In genomic region chr1:94422115-94422820, GRCh38 we compare ENCODE assay signal across 17 cellular contexts. TPM values are rescaled to one million over a fixed set of nuclear protein-coding genes. Genes with fewer than 3 reads are reported as not detected.
A peak's percentile ranks its signal among the peaks of the same experiment; 100 is the strongest.
DNase-seq lines count a peak whose midpoint lies in the region; ATAC-seq and TF ChIP-seq lines count a peak whose summit lies in the region.
"Had no signal": no experiment of that assay in that cellular context is flagged by ENCODE, and none has a peak within 500 bp of the region (broad histone marks: within the 10 kb centered on the region; RNA-seq: fewer than 3 reads in every experiment).

No MANE protein-coding gene starts in this region.

- H3K4me1 Mint-ChIP-seq in brain (peaks cover 70% of the 10 kb centered on the region), nephron progenitor cell (peaks cover 78% of the 10 kb centered on the region)

- H3K36me3 Mint-ChIP-seq in brain (peaks cover 4% of the 10 kb centered on the region), nephron progenitor cell (ENCODE audit: low read depth) (no peaks in the 10 kb centered on the region)
- H3K36me3 Mint-ChIP-seq: activated CD4-positive, alpha-beta memory T cell treated with anti-CD3 and anti-CD28 coated beads for 36 hours had no signal

- H3K27ac Mint-ChIP-seq in brain (peak overlapping the region in 3 of 5 experiments; percentile 8 to 64 (median 9)), nephron progenitor cell (no peak overlapping the region)
- H3K27ac Mint-ChIP-seq: activated CD4-positive, alpha-beta memory T cell treated with anti-CD3 and anti-CD28 coated beads for 36 hours; B cell had no signal

- H3K9me3 Mint-ChIP-seq in brain, result no peaks in the 10 kb centered on the region
- peaks cover 1% of the 10 kb centered on the region for H3K9me3 Mint-ChIP-seq in nephron progenitor cell
- H3K9me3 Mint-ChIP-seq: activated CD4-positive, alpha-beta memory T cell treated with anti-CD3 and anti-CD28 coated beads for 36 hours had no signal

- peaks cover 4% of the 10 kb centered on the region for H3K27me3 Mint-ChIP-seq in brain
- H3K27me3 Mint-ChIP-seq in nephron progenitor cell (ENCODE audit: low read depth, poor library complexity), result no peaks in the 10 kb centered on the region
- H3K27me3 Mint-ChIP-seq: activated CD4-positive, alpha-beta memory T cell treated with anti-CD3 and anti-CD28 coated beads for 36 hours; B cell had no signal

- DNase-seq in Daoy (ENCODE audit: low read depth) (peak; percentile 30), HCEC 1CT (peak; percentile 26), nephron progenitor cell (no peak), ACHN (no peak), NCI-H2081 treated with DMSO at 0.1 percent for 48 hours (lab: John Stamatoyannopoulos, UW) (no peak)
- DNase-seq: activated CD4-positive, alpha-beta memory T cell treated with anti-CD3 and anti-CD28 coated beads for 36 hours; Calu3; central memory CD4-positive, alpha-beta T cell; glutamatergic neuron; NCI-H1105 treated with DMSO at 0.1 percent for 48 hours; NCI-H2171; posterior cingulate gyrus; stimulated activated CD4-positive, alpha-beta T cell treated with anti-CD3 and anti-CD28 coated beads, Interleukin-4, amount 100 ng/mL, for 24 hours; substantia nigra had no signal

- H3K4me3 Mint-ChIP-seq in brain (peak overlapping the region in 4 of 5 experiments; percentile 62 to 93 (median 74)), nephron progenitor cell (peak overlapping the region; percentile 39)
- H3K4me3 Mint-ChIP-seq: activated CD4-positive, alpha-beta memory T cell treated with anti-CD3 and anti-CD28 coated beads for 36 hours; B cell had no signal

- ATAC-seq in HG02852 (IDR thresholded peaks at IDR 0.05; ENCODE audit: unreplicated experiment), result no peak

- in situ Hi-C loops in ACHN (cut with HindIII; ENCODE audit: low pct_ligation_motif_present, low pct_unique_long_range_greater_than_20kb, low sequenced_read_pairs), result no loop called here

- TF ChIP-seq CTCF in brain (conservative IDR thresholded peaks at IDR 0.05) (no peak), nephron progenitor cell (IDR thresholded peaks at IDR 0.05) (no peak)

RNA-seq across cellular contexts. Expression of gene ABCD3, which starts 4.1 kb away (rescaled TPM):
- 92.3 and 121 TPM in 2 replicates for total RNA-seq in Daoy (2014; rRNA removed; shearing (Covaris generic))
- 8.9 TPM for polyA plus RNA-seq in brain (ENCODE audit: insufficient read depth, low read depth, low replicate concordance)

Comparison
In these comparisons a context has a peak if more than half of its experiments do, and no peak if none do; other contexts are left out.
1. DNase-seq: peak in Daoy (single experiment) and HCEC 1CT (single experiment); none in nephron progenitor cell (single experiment), ACHN (single experiment) and NCI-H2081 treated with DMSO at 0.1 percent for 48 hours (single experiment).